ENCODE assay signal across 35 cellular contexts in the genomic region with DNA sequence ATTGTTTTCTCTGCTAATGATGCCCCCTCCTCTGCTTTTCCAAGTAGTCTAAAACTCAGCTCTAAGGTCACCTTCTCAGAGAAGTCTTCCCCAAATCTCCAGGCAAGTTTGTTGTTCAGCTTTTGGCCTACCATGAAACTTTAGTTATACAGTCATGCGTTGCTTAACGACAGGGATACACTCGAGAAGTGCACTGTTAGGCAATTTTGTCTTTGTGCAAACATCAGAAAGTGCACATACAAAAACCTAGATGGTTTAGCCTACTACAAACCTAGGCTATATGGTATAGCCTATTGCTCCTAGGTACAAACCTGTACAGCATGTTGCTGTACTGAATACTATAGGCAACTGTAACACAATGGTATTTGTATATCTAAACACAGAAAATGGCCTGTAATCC.
"Had no signal": no experiment of that assay in that cellular context is flagged by ENCODE, and none has a peak within 500 bp of the region (broad histone marks: within the 10 kb centered on the region; RNA-seq: fewer than 3 reads in every experiment).

No MANE protein-coding gene starts in this region.

- H3K4me1 Mint-ChIP-seq: activated CD4-positive, alpha-beta memory T cell treated with anti-CD3 and anti-CD28 coated beads, Interleukin-2, amount 10 ng/mL, durations not matched to agents 7 days and 5 days; activated CD4-positive, alpha-beta T cell treated with anti-CD3 and anti-CD28 coated beads for 36 hours; activated CD4-positive, alpha-beta T cell treated with anti-CD3 and anti-CD28 coated beads, Interleukin-2, amount 10 ng/mL, durations not matched to agents 24 days and 14 days; T-helper 17 cell had no signal

- H3K36me3 Mint-ChIP-seq: activated naive CD8-positive, alpha-beta T cell had no signal

- H3K4me3 ChIP-seq: esophagus squamous epithelium, gastroesophageal sphincter had no signal

- H3K27ac Mint-ChIP-seq: activated CD4-positive, alpha-beta memory T cell treated with anti-CD3 and anti-CD28 coated beads, Interleukin-2, amount 10 ng/mL, durations not matched to agents 7 days and 5 days; activated CD4-positive, alpha-beta T cell treated with anti-CD3 and anti-CD28 coated beads for 36 hours; activated CD4-positive, alpha-beta T cell treated with anti-CD3 and anti-CD28 coated beads, Interleukin-2, amount 10 ng/mL, durations not matched to agents 24 days and 14 days; activated naive CD8-positive, alpha-beta T cell; activated T-cell treated with anti-CD3 and anti-CD28 coated beads, Interleukin-2, amount 50 U/mL, for 24 hours; activated T-cell treated with anti-CD3 and anti-CD28 coated beads, Interleukin-2, amount 50 U/mL, for 72 hours; effector memory CD8-positive, alpha-beta T cell; T-helper 17 cell; T-helper 2 cell treated with Interferon-gamma antibody and Interleukin-4, amounts not matched to agents 5 μg/mL and 100 μg/mL, for 36 hours had no signal

- ATAC-seq: activated CD4-positive, alpha-beta T cell treated with anti-CD3 and anti-CD28 coated beads for 36 hours; activated T-cell treated with anti-CD3 and anti-CD28 coated beads, Interleukin-2, amount 50 U/mL, for 72 hours; effector memory CD8-positive, alpha-beta T cell; gastroesophageal sphincter; T-helper 17 cell had no signal

- FAIRE-seq: astrocyte, colon, endometrium, endothelial cell of umbilical vein had no signal

- H3K9me3 Mint-ChIP-seq: activated CD4-positive, alpha-beta memory T cell treated with anti-CD3 and anti-CD28 coated beads, Interleukin-2, amount 10 ng/mL, durations not matched to agents 7 days and 5 days; activated CD4-positive, alpha-beta T cell treated with anti-CD3 and anti-CD28 coated beads, Interleukin-2, amount 10 ng/mL, durations not matched to agents 24 days and 14 days; activated T-cell treated with anti-CD3 and anti-CD28 coated beads, Interleukin-2, amount 50 U/mL, for 24 hours; T-helper 2 cell treated with Interferon-gamma antibody and Interleukin-4, amounts not matched to agents 5 μg/mL and 100 μg/mL, for 36 hours had no signal

- H3K36me3 ChIP-seq: brain microvascular endothelial cell, WERI-Rb-1 had no signal

- H3K27me3 ChIP-seq: brain microvascular endothelial cell, esophagus squamous epithelium, gastroesophageal sphincter had no signal

- H3K27me3 Mint-ChIP-seq: activated CD4-positive, alpha-beta memory T cell treated with anti-CD3 and anti-CD28 coated beads, Interleukin-2, amount 10 ng/mL, durations not matched to agents 7 days and 5 days; activated CD4-positive, alpha-beta T cell treated with anti-CD3 and anti-CD28 coated beads for 36 hours; activated CD4-positive, alpha-beta T cell treated with anti-CD3 and anti-CD28 coated beads, Interleukin-2, amount 10 ng/mL, durations not matched to agents 24 days and 14 days; activated naive CD8-positive, alpha-beta T cell; activated T-cell treated with anti-CD3 and anti-CD28 coated beads, Interleukin-2, amount 50 U/mL, for 24 hours; effector memory CD8-positive, alpha-beta T cell; T-helper 17 cell had no signal

- DNase-seq: activated CD4-positive, alpha-beta memory T cell treated with anti-CD3 and anti-CD28 coated beads, Interleukin-2, amount 10 ng/mL, durations not matched to agents 7 days and 5 days; activated CD4-positive, alpha-beta T cell treated with anti-CD3 and anti-CD28 coated beads for 36 hours; activated CD4-positive, alpha-beta T cell treated with anti-CD3 and anti-CD28 coated beads, Interleukin-2, amount 10 ng/mL, durations not matched to agents 24 days and 14 days; activated CD4-positive, CD25-positive, alpha-beta regulatory T cell; activated CD4-positive, CD25-positive, alpha-beta regulatory T cell treated with anti-CD3 and anti-CD28 coated beads, Interleukin-2, amount 50 U/mL, for 72 hours; activated CD8-positive, alpha-beta memory T cell treated with anti-CD3 and anti-CD28 coated beads, Interleukin-2, amount 50 U/mL, for 48 hours; activated gamma-delta T cell treated with Interleukin-2 at 50 U/mL for 16 hours; activated naive CD4-positive, alpha-beta T cell treated with anti-CD3 and anti-CD28 coated beads, Interleukin-2, amount 50 U/mL, for 16 hours; activated naive CD4-positive, alpha-beta T cell treated with Interleukin-2 at 50 U/mL for 16 hours; activated T-cell treated with anti-CD3 and anti-CD28 coated beads for 4 hours; activated T-cell treated with anti-CD3 and anti-CD28 coated beads, Interleukin-2, amount 50 U/mL, for 24 hours; activated T-cell treated with anti-CD3 and anti-CD28 coated beads, Interleukin-2, amount 50 U/mL, for 72 hours; amniotic stem cell; anterior cingulate cortex; caudate nucleus; cortex of kidney; dermis blood vessel endothelial cell; effector CD4-positive, alpha-beta T cell; effector memory CD8-positive, alpha-beta T cell; esophagus squamous epithelium; foreskin melanocyte; SW 1271; T-helper 1 cell; T-helper 17 cell; T1000; WERI-Rb-1 had no signal

- H3K9me3 ChIP-seq: esophagus squamous epithelium, gastroesophageal sphincter had no signal

- H3K27ac ChIP-seq: brain microvascular endothelial cell, epithelial cell of prostate, esophagus squamous epithelium, gastroesophageal sphincter, WERI-Rb-1 had no signal

- H3K4me3 Mint-ChIP-seq: activated CD4-positive, alpha-beta memory T cell treated with anti-CD3 and anti-CD28 coated beads, Interleukin-2, amount 10 ng/mL, durations not matched to agents 7 days and 5 days; activated CD4-positive, alpha-beta T cell treated with anti-CD3 and anti-CD28 coated beads for 36 hours; activated CD4-positive, alpha-beta T cell treated with anti-CD3 and anti-CD28 coated beads, Interleukin-2, amount 10 ng/mL, durations not matched to agents 24 days and 14 days; activated naive CD8-positive, alpha-beta T cell; activated T-cell treated with anti-CD3 and anti-CD28 coated beads, Interleukin-2, amount 50 U/mL, for 24 hours; activated T-cell treated with anti-CD3 and anti-CD28 coated beads, Interleukin-2, amount 50 U/mL, for 72 hours; effector memory CD8-positive, alpha-beta T cell; T-helper 17 cell; T-helper 2 cell treated with Interferon-gamma antibody and Interleukin-4, amounts not matched to agents 5 μg/mL and 100 μg/mL, for 36 hours had no signal

- H3K4me1 ChIP-seq: esophagus squamous epithelium, gastroesophageal sphincter had no signal
